In the genomic region with DNA sequence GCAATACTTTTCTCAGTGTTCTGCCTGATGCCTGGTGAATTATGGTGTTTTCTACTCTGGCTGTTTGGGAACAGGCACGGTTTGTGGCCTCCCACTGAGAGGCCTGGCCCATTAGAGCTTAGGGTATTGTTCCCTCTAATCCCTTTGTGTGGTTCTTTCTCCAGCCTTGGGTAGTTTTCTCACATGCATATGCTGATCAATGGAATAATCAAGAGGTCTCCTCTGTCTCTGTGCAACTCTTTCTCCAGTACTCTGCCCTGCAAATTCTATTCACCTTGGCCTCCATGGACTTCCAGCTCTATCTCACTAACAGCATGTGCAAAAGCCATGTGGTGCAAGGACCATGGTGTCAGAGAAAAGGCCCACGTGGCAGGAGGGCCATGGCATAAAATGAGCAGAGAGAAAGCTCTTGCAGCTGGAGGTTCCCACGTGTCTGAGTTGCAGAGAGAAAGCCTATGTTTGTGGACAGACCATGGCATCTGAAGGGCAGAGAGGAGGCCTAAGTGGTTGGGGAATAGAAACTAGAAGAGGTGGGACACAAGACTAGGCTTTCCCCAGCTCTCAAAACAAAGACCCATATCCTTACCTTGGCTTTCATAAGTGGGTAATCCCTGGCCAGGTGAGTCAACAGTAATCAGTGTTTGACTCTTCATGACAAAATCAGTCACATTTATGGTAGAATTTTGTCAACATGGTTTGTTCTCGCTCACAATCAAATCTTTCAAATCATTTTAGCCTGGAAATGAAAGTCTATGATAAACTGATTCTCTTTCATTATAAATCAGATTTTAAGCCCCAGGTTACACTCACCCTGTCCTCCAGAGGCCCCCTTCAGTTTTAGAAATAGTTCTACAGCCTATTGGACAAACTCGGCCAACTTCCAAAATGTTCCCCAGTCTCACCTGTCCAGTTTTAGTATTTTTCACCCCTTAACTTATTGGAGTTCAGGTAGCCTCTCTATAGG, we compare ENCODE assay signal across 16 cellular contexts. TPM values are rescaled to one million over a fixed set of nuclear protein-coding genes. Genes with fewer than 3 reads are reported as not detected.
A peak's percentile ranks its signal among the peaks of the same experiment; 100 is the strongest.
DNase-seq lines count a peak whose midpoint lies in the region; ATAC-seq and TF ChIP-seq lines count a peak whose summit lies in the region.
"Had no signal": no experiment of that assay in that cellular context is flagged by ENCODE, and none has a peak within 500 bp of the region (broad histone marks: within the 10 kb centered on the region; RNA-seq: fewer than 3 reads in every experiment).

No MANE protein-coding gene starts in this region.

- peaks cover 5% of the 10 kb centered on the region for H3K9me3 ChIP-seq in A673 (ENCODE audit: low read depth, low read length, poor library complexity, severe bottlenecking)
- H3K9me3 ChIP-seq in iPS-20b (ENCODE audit: insufficient read depth, low read depth, low read length) = peaks cover 9% of the 10 kb centered on the region

- H3K9me3 Mint-ChIP-seq in osteocyte (ENCODE audit: unreplicated experiment) = peaks cover 7% of the 10 kb centered on the region

- H3K36me3 ChIP-seq in A673 (ENCODE audit: insufficient read depth, low read length, poor library complexity, severe bottlenecking) (no peaks in the 10 kb centered on the region), iPS-20b (ENCODE audit: insufficient read depth, low read depth, low read length) (no peaks in the 10 kb centered on the region)
- H3K36me3 ChIP-seq: cardiac muscle cell had no signal

- H3K4me1 ChIP-seq in A673 (ENCODE audit: insufficient read depth, low read length, poor library complexity, severe bottlenecking) = no peaks in the 10 kb centered on the region
- H3K4me1 ChIP-seq in iPS-20b (ENCODE audit: insufficient read depth, low read length) = peaks cover 29% of the 10 kb centered on the region

- CTCF ChIA-PET in A673 (lab: Charles Lee) = interaction anchor here (0.6 kb wide), 1 partner anchor 112 kb away, joined by 5 read pairs; no protein-coding TSS in a partner anchor

- H3K27ac ChIP-seq in A673 (ENCODE audit: low read depth, low read length, poor library complexity, severe bottlenecking) (no peak overlapping the region), iPS-20b (ENCODE audit: low read length) (no peak overlapping the region)
- H3K27ac ChIP-seq: cardiac muscle cell, RWPE1 had no signal

- POLR2A ChIA-PET in A673 (lab: Charles Lee; ENCODE audit: low non-redundant PET) = no interaction called here

- ATAC-seq in HG03442 (IDR thresholded peaks at IDR 0.05; ENCODE audit: unreplicated experiment) (peak; percentile 58), GM18867 (IDR thresholded peaks at IDR 0.05; ENCODE audit: unreplicated experiment) (no peak)
- ATAC-seq: left ventricle myocardium superior had no signal

- peak; percentile 31 for DNase-seq in A673 (ENCODE audit: low spot score)
- DNase-seq in GM12865 (ENCODE audit: low read depth) = peak; percentile 62
- DNase-seq in osteocyte (ENCODE audit: extremely low spot score, unreplicated experiment) = no peak
- no peak for DNase-seq in COR-L47 (lab: John Stamatoyannopoulos, UW)
- DNase-seq: activated naive CD8-positive, alpha-beta T cell treated with anti-CD3 and anti-CD28 coated beads, Interleukin-2, amount 10 ng/mL, durations not matched to agents 7 days and 5 days; AML-193; left ventricle myocardium superior; NCI-H2029 treated with DMSO at 0.1 percent for 48 hours; posterior cingulate gyrus; SW 1271 had no signal

- no peaks in the 10 kb centered on the region for H3K36me3 Mint-ChIP-seq in osteocyte (ENCODE audit: unreplicated experiment)

- H3K9ac ChIP-seq in iPS-20b (ENCODE audit: low read depth, low read length) = peak overlapping the region; percentile 36; the same call in 1 of the 2 replicates

- intact Hi-C loops in A673 (cut with micrococcal nuclease; ENCODE audit: unreplicated experiment) = no loop called here

- no TSS peak for BruUV-seq in A673 (replicated peaks; lab: Mats Ljungman, UMichigan)

- TF ChIP-seq CTCF in A673 (conservative IDR thresholded peaks at IDR 0.05; ENCODE audit: low read depth, low read length) = no peak
- no peak for TF ChIP-seq CTCF in GM12865 (IDR thresholded peaks at IDR 0.05; ENCODE audit: insufficient read depth, low read depth, low read length, missing control alignments)
- TF ChIP-seq CTCF in osteocyte (IDR thresholded peaks at IDR 0.05) = no peak

- peaks cover 33% of the 10 kb centered on the region for H3K27me3 Mint-ChIP-seq in osteocyte (ENCODE audit: unreplicated experiment)

- H3K27me3 ChIP-seq in A673 (replicated peaks; ENCODE audit: insufficient read depth, low read depth, low read length, poor library complexity) (no peaks in the 10 kb centered on the region), iPS-20b (ENCODE audit: insufficient read depth, low read length) (peaks cover 11% of the 10 kb centered on the region; the same call in 1 of the 2 replicates)
- H3K27me3 ChIP-seq: cardiac muscle cell had no signal

- no peak overlapping the region for H3K27ac Mint-ChIP-seq in osteocyte (ENCODE audit: unreplicated experiment)
- H3K27ac Mint-ChIP-seq: activated naive CD8-positive, alpha-beta T cell treated with anti-CD3 and anti-CD28 coated beads, Interleukin-2, amount 10 ng/mL, durations not matched to agents 7 days and 5 days had no signal

- H3K4me1 Mint-ChIP-seq in osteocyte (ENCODE audit: unreplicated experiment) = no peaks in the 10 kb centered on the region

- no peak overlapping the region for H3K4me3 Mint-ChIP-seq in osteocyte (ENCODE audit: unreplicated experiment)
- H3K4me3 Mint-ChIP-seq: activated naive CD8-positive, alpha-beta T cell treated with anti-CD3 and anti-CD28 coated beads, Interleukin-2, amount 10 ng/mL, durations not matched to agents 7 days and 5 days had no signal

- H3K4me3 ChIP-seq in A673 (ENCODE audit: low read depth, low read length, poor library complexity, severe bottlenecking) (no peak overlapping the region), GM12865 (ENCODE audit: low read depth, low read length) (no peak overlapping the region), iPS-20b (ENCODE audit: low read length) (no peak overlapping the region)
- H3K4me3 ChIP-seq: cardiac muscle cell had no signal

RNA-seq across cellular contexts. Expression of a gene that starts 17.3 kb away (rescaled TPM):
- total RNA-seq in A673 (2021) (not detected in 2 replicates), osteocyte (not detected in 2 replicates)
- total RNA-seq: activated naive CD8-positive, alpha-beta T cell treated with anti-CD3 and anti-CD28 coated beads, Interleukin-2, amount 10 ng/mL, durations not matched to agents 7 days and 5 days; cardiac muscle cell; left ventricle myocardium superior; subcutaneous adipose tissue had no signal

RNA-seq across cellular contexts. Expression of a gene that starts 37.3 kb away (rescaled TPM):
- not detected in 2 replicates for total RNA-seq in A673 (2021)
- total RNA-seq in osteocyte = not detected in 2 replicates
- total RNA-seq: activated naive CD8-positive, alpha-beta T cell treated with anti-CD3 and anti-CD28 coated beads, Interleukin-2, amount 10 ng/mL, durations not matched to agents 7 days and 5 days; cardiac muscle cell; left ventricle myocardium superior; subcutaneous adipose tissue had no signal

Comparison
In these comparisons a context has a peak if more than half of its experiments do, and no peak if none do; other contexts are left out.
1. DNase-seq: peak in A673 (single experiment) and GM12865 (single experiment); none in osteocyte (single experiment) and COR-L47 (single experiment).